Comparison of ENCODE assay signal across 35 cellular contexts in the genomic region with DNA sequence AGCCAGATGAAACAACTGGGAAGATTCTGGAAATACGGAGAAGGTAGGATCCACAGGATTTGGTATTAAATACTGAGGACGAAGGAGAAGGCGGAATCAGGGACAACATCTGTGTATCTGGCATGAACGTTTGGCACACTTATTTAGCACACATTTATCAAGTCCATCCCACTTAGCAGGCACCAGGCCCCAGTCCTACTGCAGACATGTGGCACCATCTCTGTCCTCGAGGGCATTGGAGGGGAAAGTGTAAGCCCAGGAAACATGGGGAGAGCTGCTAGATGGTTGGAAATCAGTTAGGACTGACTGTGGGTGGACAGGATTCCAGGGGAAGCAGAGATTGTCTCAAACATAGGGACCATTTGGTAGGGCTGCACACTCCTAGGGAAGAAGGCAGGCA. TPM values are rescaled to one million over a fixed set of nuclear protein-coding genes. Genes with fewer than 3 reads are reported as not detected.
"Had no signal": no experiment of that assay in that cellular context is flagged by ENCODE, and none has a peak within 500 bp of the region (broad histone marks: within the 10 kb centered on the region; RNA-seq: fewer than 3 reads in every experiment).

No MANE protein-coding gene starts in this region.

- H3K4me1 ChIP-seq: ascending aorta, Peyer's patch, SJSA1 had no signal

- DNase-seq: activated CD4-positive, alpha-beta memory T cell treated with anti-CD3 and anti-CD28 coated beads, Interleukin-2, amount 10 ng/mL, durations not matched to agents 7 days and 5 days; activated CD4-positive, alpha-beta T cell treated with anti-CD3 and anti-CD28 coated beads for 1 hour; activated CD4-positive, alpha-beta T cell treated with anti-CD3 and anti-CD28 coated beads for 48 hours; activated CD4-positive, CD25-positive, alpha-beta regulatory T cell; activated CD8-positive, alpha-beta memory T cell treated with anti-CD3 and anti-CD28 coated beads for 24 hours; activated CD8-positive, alpha-beta memory T cell treated with anti-CD3 and anti-CD28 coated beads, Interleukin-2, amount 10 ng/mL, durations not matched to agents 7 days and 5 days; activated CD8-positive, alpha-beta memory T cell treated with anti-CD3 and anti-CD28 coated beads, Interleukin-2, amount 50 U/mL, for 48 hours; activated effector memory CD4-positive, alpha-beta T cell treated with Interleukin-2 at 50 U/mL for 16 hours; activated naive CD4-positive, alpha-beta T cell treated with anti-CD3 and anti-CD28 coated beads, Interleukin-2, amount 10 ng/mL, durations not matched to agents 7 days and 5 days; activated T-cell treated with anti-CD3 and anti-CD28 coated beads, Interleukin-2, amount 50 U/mL, for 48 hours; amygdala; NCI-H1092 treated with DMSO at 0.1 percent for 48 hours; NCI-H1417; NCI-H146; NCI-H187; NCI-H2029 treated with DMSO at 0.1 percent for 48 hours; NCI-H2107; NCI-H2171; NCI-H510A; NCI-H526; NCI-H748 treated with DMSO at 0.1 percent for 48 hours; NK-92 treated with Interleukin-12 subunit alpha and Interleukin-12 subunit beta, amount 100 ng/mL, for 24 hours; Peyer's patch; SHP77 treated with DMSO at 0.1 percent for 48 hours; SW 1271; T-helper 1 cell; T-helper 2 cell; T-helper 9 cell had no signal

- H3K27me3 ChIP-seq: ascending aorta, cardiac muscle cell, Peyer's patch, SJSA1 had no signal

- H3K36me3 ChIP-seq: ascending aorta, cardiac muscle cell, Peyer's patch, SJSA1, WERI-Rb-1 had no signal

- H3K4me3 ChIP-seq: ascending aorta, cardiac muscle cell, Peyer's patch, SJSA1 had no signal

- H3K36me3 Mint-ChIP-seq: activated CD8-positive, alpha-beta memory T cell treated with anti-CD3 and anti-CD28 coated beads, Interleukin-2, amount 10 ng/mL, durations not matched to agents 7 days and 5 days; activated naive CD4-positive, alpha-beta T cell treated with anti-CD3 and anti-CD28 coated beads, Interleukin-2, amount 10 ng/mL, durations not matched to agents 7 days and 5 days; activated naive CD8-positive, alpha-beta T cell had no signal

- H3K9me3 ChIP-seq: ascending aorta, Peyer's patch, SJSA1 had no signal

- H3K4me3 Mint-ChIP-seq: activated CD4-positive, alpha-beta memory T cell treated with anti-CD3 and anti-CD28 coated beads, Interleukin-2, amount 10 ng/mL, durations not matched to agents 7 days and 5 days; activated CD8-positive, alpha-beta memory T cell treated with anti-CD3 and anti-CD28 coated beads, Interleukin-2, amount 10 ng/mL, durations not matched to agents 7 days and 5 days; activated naive CD4-positive, alpha-beta T cell treated with anti-CD3 and anti-CD28 coated beads, Interleukin-2, amount 10 ng/mL, durations not matched to agents 7 days and 5 days; activated naive CD8-positive, alpha-beta T cell had no signal

- H3K27ac Mint-ChIP-seq: activated CD4-positive, alpha-beta memory T cell treated with anti-CD3 and anti-CD28 coated beads, Interleukin-2, amount 10 ng/mL, durations not matched to agents 7 days and 5 days; activated CD8-positive, alpha-beta memory T cell treated with anti-CD3 and anti-CD28 coated beads, Interleukin-2, amount 10 ng/mL, durations not matched to agents 7 days and 5 days; activated naive CD4-positive, alpha-beta T cell treated with anti-CD3 and anti-CD28 coated beads, Interleukin-2, amount 10 ng/mL, durations not matched to agents 7 days and 5 days; activated naive CD8-positive, alpha-beta T cell had no signal

- H3K9me3 Mint-ChIP-seq: activated CD4-positive, alpha-beta memory T cell treated with anti-CD3 and anti-CD28 coated beads, Interleukin-2, amount 10 ng/mL, durations not matched to agents 7 days and 5 days; activated naive CD4-positive, alpha-beta T cell treated with anti-CD3 and anti-CD28 coated beads, Interleukin-2, amount 10 ng/mL, durations not matched to agents 7 days and 5 days had no signal

- ATAC-seq: activated CD8-positive, alpha-beta memory T cell treated with anti-CD3 and anti-CD28 coated beads, Interleukin-2, amount 10 ng/mL, durations not matched to agents 7 days and 5 days had no signal

- H3K27ac ChIP-seq: ascending aorta, cardiac muscle cell, Peyer's patch, SJSA1, WERI-Rb-1 had no signal

RNA-seq across cellular contexts. Expression of a gene that starts 29.0 kb away (rescaled TPM):
- total RNA-seq: activated CD4-positive, alpha-beta memory T cell treated with anti-CD3 and anti-CD28 coated beads, Interleukin-2, amount 10 ng/mL, durations not matched to agents 7 days and 5 days; activated CD8-positive, alpha-beta memory T cell treated with anti-CD3 and anti-CD28 coated beads, Interleukin-2, amount 10 ng/mL, durations not matched to agents 7 days and 5 days; ascending aorta; PC-3; Peyer's patch had no signal
- polyA plus RNA-seq: adipose tissue had no signal
